2 cellular contexts compared by ENCODE assay signal in the genomic region with DNA sequence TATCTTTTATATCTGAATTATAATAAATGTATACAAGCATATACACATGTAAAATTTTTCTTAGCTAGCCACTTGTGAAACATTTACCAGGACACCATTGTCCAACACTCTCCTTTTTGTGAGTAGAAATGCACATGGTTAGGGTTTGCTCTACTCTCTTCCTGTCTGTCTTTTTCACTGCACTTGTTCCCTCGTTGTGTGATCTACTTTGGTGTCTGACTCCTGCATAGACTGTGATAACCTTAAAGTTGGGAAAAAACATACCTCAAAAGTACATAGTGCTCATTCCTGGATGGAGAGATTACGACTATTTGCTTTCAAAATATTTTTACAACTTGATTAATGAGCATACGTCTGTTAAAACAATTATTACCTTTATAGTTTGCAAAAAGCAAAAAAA.
TF ChIP-seq lines count a peak whose summit lies in the region.

No MANE protein-coding gene starts in this region.

TF ChIP-seq in A549, 52 proteins besides CTCF, POLR2A, EP300 and RAD21 (continued from another document):
- no peak for TF ChIP-seq HES2 (IDR thresholded peaks at IDR 0.05)
- no peak for TF ChIP-seq NPAS2 (CRISPR knock-in tag; IDR thresholded peaks at IDR 0.05; ENCODE audit: borderline replicate concordance)
- TF ChIP-seq MAZ (IDR thresholded peaks at IDR 0.05; ENCODE audit: borderline replicate concordance, low read depth, low read length) = no peak
- TF ChIP-seq TP53 (CRISPR knock-in tag; IDR thresholded peaks at IDR 0.05) = no peak
- no peak for TF ChIP-seq RARB (CRISPR knock-in tag; IDR thresholded peaks at IDR 0.05)
- no peak for TF ChIP-seq KDM5A (IDR thresholded peaks at IDR 0.05)
- TF ChIP-seq, protein P1, sequence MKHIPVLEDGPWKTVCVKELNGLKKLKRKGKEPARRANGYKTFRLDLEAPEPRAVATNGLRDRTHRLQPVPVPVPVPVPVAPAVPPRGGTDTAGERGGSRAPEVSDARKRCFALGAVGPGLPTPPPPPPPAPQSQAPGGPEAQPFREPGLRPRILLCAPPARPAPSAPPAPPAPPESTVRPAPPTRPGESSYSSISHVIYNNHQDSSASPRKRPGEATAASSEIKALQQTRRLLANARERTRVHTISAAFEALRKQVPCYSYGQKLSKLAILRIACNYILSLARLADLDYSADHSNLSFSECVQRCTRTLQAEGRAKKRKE (CRISPR knock-in tag; IDR thresholded peaks at IDR 0.05; ENCODE audit: low read depth) = no peak
- no peak for TF ChIP-seq HDAC2 (IDR thresholded peaks at IDR 0.05)
- no peak for TF ChIP-seq SMC3 (IDR thresholded peaks at IDR 0.05)
- TF ChIP-seq BHLHE40 (IDR thresholded peaks at IDR 0.05; ENCODE audit: low read depth, low read length) = no peak
- TF ChIP-seq CHD2 (IDR thresholded peaks at IDR 0.05; ENCODE audit: low read length, partially characterized antibody) = no peak
- TF ChIP-seq MYC (IDR thresholded peaks at IDR 0.05; ENCODE audit: borderline replicate concordance, low read length) = no peak
- TF ChIP-seq CBX8 (IDR thresholded peaks at IDR 0.05) = no peak
- no peak for TF ChIP-seq NR3C1 (IDR thresholded peaks at IDR 0.05)
- no peak for TF ChIP-seq JUNB (IDR thresholded peaks at IDR 0.05)

TF ChIP-seq in endothelial cell of umbilical vein, 7 proteins besides CTCF, POLR2A, EP300 and RAD21 (continued from another document):
- TF ChIP-seq, protein P2, sequence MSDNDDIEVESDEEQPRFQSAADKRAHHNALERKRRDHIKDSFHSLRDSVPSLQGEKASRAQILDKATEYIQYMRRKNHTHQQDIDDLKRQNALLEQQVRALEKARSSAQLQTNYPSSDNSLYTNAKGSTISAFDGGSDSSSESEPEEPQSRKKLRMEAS (IDR thresholded peaks at IDR 0.05; ENCODE audit: insufficient read depth, insufficient read length) = no peak
- no peak for TF ChIP-seq POLR2AphosphoS5 (IDR thresholded peaks at IDR 0.05; ENCODE audit: insufficient read depth, low read depth, low read length)
- no peak for TF ChIP-seq GATA2 (IDR thresholded peaks at IDR 0.05; ENCODE audit: insufficient read depth, insufficient read length, low read depth, low read length)
- no peak for TF ChIP-seq JUN (IDR thresholded peaks at IDR 0.05; ENCODE audit: borderline replicate concordance, insufficient read depth, insufficient read length, low read depth)
- no peak for TF ChIP-seq EZH2 (IDR thresholded peaks at IDR 0.05; ENCODE audit: borderline replicate concordance, low read depth, low read length, severe bottlenecking)
- TF ChIP-seq FOS (IDR thresholded peaks at IDR 0.05; ENCODE audit: borderline replicate concordance, insufficient read depth, low read length) = no peak
